8 cellular contexts compared by ENCODE assay signal in genomic region chr10:73590881-73591577, GRCh38. TPM values are rescaled to one million over a fixed set of nuclear protein-coding genes. Genes with fewer than 3 reads are reported as not detected.
A peak's percentile ranks its signal among the peaks of the same experiment; 100 is the strongest.
DNase-seq lines count a peak whose midpoint lies in the region; ATAC-seq and TF ChIP-seq lines count a peak whose summit lies in the region.

A gene with protein sequence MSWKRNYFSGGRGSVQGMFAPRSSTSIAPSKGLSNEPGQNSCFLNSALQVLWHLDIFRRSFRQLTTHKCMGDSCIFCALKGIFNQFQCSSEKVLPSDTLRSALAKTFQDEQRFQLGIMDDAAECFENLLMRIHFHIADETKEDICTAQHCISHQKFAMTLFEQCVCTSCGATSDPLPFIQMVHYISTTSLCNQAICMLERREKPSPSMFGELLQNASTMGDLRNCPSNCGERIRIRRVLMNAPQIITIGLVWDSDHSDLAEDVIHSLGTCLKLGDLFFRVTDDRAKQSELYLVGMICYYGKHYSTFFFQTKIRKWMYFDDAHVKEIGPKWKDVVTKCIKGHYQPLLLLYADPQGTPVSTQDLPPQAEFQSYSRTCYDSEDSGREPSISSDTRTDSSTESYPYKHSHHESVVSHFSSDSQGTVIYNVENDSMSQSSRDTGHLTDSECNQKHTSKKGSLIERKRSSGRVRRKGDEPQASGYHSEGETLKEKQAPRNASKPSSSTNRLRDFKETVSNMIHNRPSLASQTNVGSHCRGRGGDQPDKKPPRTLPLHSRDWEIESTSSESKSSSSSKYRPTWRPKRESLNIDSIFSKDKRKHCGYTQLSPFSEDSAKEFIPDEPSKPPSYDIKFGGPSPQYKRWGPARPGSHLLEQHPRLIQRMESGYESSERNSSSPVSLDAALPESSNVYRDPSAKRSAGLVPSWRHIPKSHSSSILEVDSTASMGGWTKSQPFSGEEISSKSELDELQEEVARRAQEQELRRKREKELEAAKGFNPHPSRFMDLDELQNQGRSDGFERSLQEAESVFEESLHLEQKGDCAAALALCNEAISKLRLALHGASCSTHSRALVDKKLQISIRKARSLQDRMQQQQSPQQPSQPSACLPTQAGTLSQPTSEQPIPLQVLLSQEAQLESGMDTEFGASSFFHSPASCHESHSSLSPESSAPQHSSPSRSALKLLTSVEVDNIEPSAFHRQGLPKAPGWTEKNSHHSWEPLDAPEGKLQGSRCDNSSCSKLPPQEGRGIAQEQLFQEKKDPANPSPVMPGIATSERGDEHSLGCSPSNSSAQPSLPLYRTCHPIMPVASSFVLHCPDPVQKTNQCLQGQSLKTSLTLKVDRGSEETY (N-terminal part only) (minus strand): TSS chr10:73591342. CDS start chr10:73575658, 15,684 bp downstream.

- H3K4me3 Mint-ChIP-seq in stimulated activated naive B cell treated with anti-CD40 and anti-IgM and Interleukin-4, amounts not matched to agents 10 μg/mL and 1 μg/mL and 100 μg/mL, for 72 hours, result peak within 1 kb of the TSS; percentile 48 to 64

- no peaks in the 10 kb centered on the region for H3K27me3 ChIP-seq in PC-9 (ENCODE audit: insufficient read depth, low read depth)
- H3K27me3 ChIP-seq in colonic mucosa, result no peaks in the 10 kb centered on the region
- H3K27me3 ChIP-seq in layer of hippocampus (ENCODE audit: control insufficient read depth, insufficient read depth, low read length), result no peaks in the 10 kb centered on the region

- H3K9me3 ChIP-seq in PC-9 (ENCODE audit: insufficient read depth, low read depth), result no peaks in the 10 kb centered on the region
- H3K9me3 ChIP-seq in colonic mucosa, result no peaks in the 10 kb centered on the region

- peaks cover 31% of the 10 kb centered on the region for H3K79me2 ChIP-seq in PC-9 (ENCODE audit: low read depth)

- peaks cover 0 to 4% of the 10 kb centered on the region in 2 donors for H3K36me3 Mint-ChIP-seq in stimulated activated naive B cell treated with anti-CD40 and anti-IgM and Interleukin-4, amounts not matched to agents 10 μg/mL and 1 μg/mL and 100 μg/mL, for 72 hours

- no peaks in the 10 kb centered on the region for H4K20me1 ChIP-seq in PC-9 (ENCODE audit: insufficient read depth)

- peak within 1 kb of the TSS; percentile 63 for H3K4me2 ChIP-seq in PC-9

- peaks cover 7 to 12% of the 10 kb centered on the region in 2 donors for H3K4me1 Mint-ChIP-seq in stimulated activated naive B cell treated with anti-CD40 and anti-IgM and Interleukin-4, amounts not matched to agents 10 μg/mL and 1 μg/mL and 100 μg/mL, for 72 hours

- peak; percentile 5 for DNase-seq in GM12865 (ENCODE audit: low read depth)
- peak; percentile 56 to 94 for DNase-seq in PC-9
- DNase-seq in colonic mucosa, result peak; percentile 45
- DNase-seq in stimulated activated naive B cell treated with anti-CD40 and anti-IgM and Interleukin-4, amounts not matched to agents 10 μg/mL and 1 μg/mL and 100 μg/mL, for 72 hours, result no peak

- H3K27ac ChIP-seq in PC-9, result peak within 1 kb of the TSS; percentile 84
- H3K27ac ChIP-seq in colonic mucosa, result peak within 1 kb of the TSS; percentile 77
- H3K27ac ChIP-seq in layer of hippocampus (ENCODE audit: low read depth, low read length), result peak within 1 kb of the TSS; percentile 96

- H3K4me1 ChIP-seq in PC-9 (replicated peaks; ENCODE audit: insufficient read depth) (peaks cover 71% of the 10 kb centered on the region), colonic mucosa (peaks cover 4% of the 10 kb centered on the region)

- H3F3A ChIP-seq in PC-9 (ENCODE audit: insufficient read depth, low read depth), result peaks cover 60% of the 10 kb centered on the region

- H3K9ac ChIP-seq in colonic mucosa (ENCODE audit: low read depth in 2 of 2, low read length in 2 of 2), result peak within 1 kb of the TSS in 1 of 2 donors; percentile 90

- CTCF ChIA-PET in PC-9 (lab: Charles Lee), result interaction anchor here (0.7 kb wide), 1 partner anchor 30 kb away, joined by 4 read pairs; no protein-coding TSS in a partner anchor

- intact Hi-C loops in PC-9 (cut with micrococcal nuclease; ENCODE audit: unreplicated experiment) (loop anchor here (1.0 kb wide), 2 partner anchors 10 to 34 kb away; no protein-coding TSS in a partner anchor), colonic mucosa (cut with DNase I) (no loop called here)

- POLR2A ChIA-PET in PC-9 (lab: Charles Lee; ENCODE audit: unreplicated experiment), result interaction anchor here (0.5 to 1.3 kb wide), 11 partner anchors 10 to 902 kb away, joined by 3 to 18 read pairs (median 5); no protein-coding TSS in a partner anchor

- H3K4me3 ChIP-seq in GM12865 (ENCODE audit: low read depth, low read length), result no peak within 1 kb of the TSS
- peak within 1 kb of the TSS; percentile 28 for H3K4me3 ChIP-seq in PC-9
- no peak within 1 kb of the TSS for H3K4me3 ChIP-seq in colonic mucosa

- H2AFZ ChIP-seq in PC-9, result no peak within 1 kb of the TSS

- H3K27ac Mint-ChIP-seq in stimulated activated naive B cell treated with anti-CD40 and anti-IgM and Interleukin-4, amounts not matched to agents 10 μg/mL and 1 μg/mL and 100 μg/mL, for 72 hours, result peak within 1 kb of the TSS; percentile 89

- H3K9me2 ChIP-seq in PC-9 (ENCODE audit: insufficient read depth), result no peaks in the 10 kb centered on the region

- no peak for TF ChIP-seq CTCF in GM12865 (IDR thresholded peaks at IDR 0.05; ENCODE audit: insufficient read depth, low read depth, low read length, missing control alignments)
- no peak for TF ChIP-seq CTCF in PC-9 (conservative IDR thresholded peaks at IDR 0.05)
- no peak for TF ChIP-seq CTCF in colonic mucosa (IDR thresholded peaks at IDR 0.05)

- H3K27me3 Mint-ChIP-seq in stimulated activated naive B cell treated with anti-CD40 and anti-IgM and Interleukin-4, amounts not matched to agents 10 μg/mL and 1 μg/mL and 100 μg/mL, for 72 hours, result no peaks in the 10 kb centered on the region

- no TSS peak for BruUV-seq in PC-9 (replicated peaks; lab: Mats Ljungman, UMichigan)

- H3K9me3 Mint-ChIP-seq in stimulated activated naive B cell treated with anti-CD40 and anti-IgM and Interleukin-4, amounts not matched to agents 10 μg/mL and 1 μg/mL and 100 μg/mL, for 72 hours, result no peaks in the 10 kb centered on the region

- peak in 1 of 2 donors; percentile 23 for ATAC-seq in stimulated activated naive B cell treated with anti-CD40 and anti-IgM and Interleukin-4, amounts not matched to agents 10 μg/mL and 1 μg/mL and 100 μg/mL, for 72 hours (replicated peaks)
- ATAC-seq in HG03097 (IDR thresholded peaks at IDR 0.05; ENCODE audit: low FRiP score, unreplicated experiment), result no peak
- no peak for ATAC-seq in HG02642 (IDR thresholded peaks at IDR 0.05; ENCODE audit: poor library complexity, unreplicated experiment)
- ATAC-seq in HG02571 (IDR thresholded peaks at IDR 0.05; ENCODE audit: unreplicated experiment), result no peak

- H3K36me3 ChIP-seq in PC-9 (ENCODE audit: low read depth), result no peaks in the 10 kb centered on the region
- no peaks in the 10 kb centered on the region for H3K36me3 ChIP-seq in colonic mucosa

RNA-seq across cellular contexts. Expression of the gene that starts here (rescaled TPM):
- total RNA-seq in PC-9 (2021) (38.3 and 52.4 TPM in 2 replicates), colonic mucosa (100 to 1,000 TPM in 1 of 2 donors, 10 to 100 TPM in 1; 70.8 to 151 TPM)
